In the genomic region with DNA sequence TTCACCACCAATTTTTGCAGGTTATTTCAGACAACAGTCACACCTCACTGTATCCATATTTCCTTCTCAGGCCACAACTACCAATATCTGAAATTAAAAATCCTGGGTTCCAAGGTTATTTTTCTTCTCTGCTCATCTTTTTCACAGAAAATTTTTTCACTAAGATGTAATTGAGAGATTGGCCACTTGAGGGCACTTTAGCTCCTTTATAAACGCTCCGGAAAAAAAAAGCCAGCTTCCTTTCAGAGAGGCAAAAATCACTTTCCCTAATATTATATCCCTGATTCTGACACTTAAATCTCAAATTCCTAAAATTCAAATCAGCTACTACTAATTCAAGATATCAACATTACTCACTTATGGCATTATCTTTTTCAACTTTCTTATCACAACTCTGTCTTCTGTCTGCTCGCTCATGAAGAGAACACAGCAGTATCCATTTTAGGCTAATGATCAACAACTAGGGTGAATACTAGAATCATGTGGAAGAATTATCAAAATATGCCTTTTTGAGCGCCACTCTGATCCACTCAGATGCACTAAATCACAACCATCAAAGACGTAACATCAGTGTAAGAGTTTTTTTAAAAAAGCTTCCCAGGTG, we compare ENCODE assay signal across 8 cellular contexts.
A peak's percentile ranks its signal among the peaks of the same experiment; 100 is the strongest.
DNase-seq lines count a peak whose midpoint lies in the region; ATAC-seq, FAIRE-seq and TF ChIP-seq lines count a peak whose summit lies in the region.

No MANE protein-coding gene starts in this region.

- peak; percentile 97 for FAIRE-seq in A204.1 (lab: Jason Lieb, UNC)
- no peak for FAIRE-seq in GM12891 (lab: Jason Lieb, UNC)

- TF ChIP-seq CTCF in GM10266 (IDR thresholded peaks at IDR 0.05; ENCODE audit: control insufficient read depth, insufficient read depth, low read depth, missing control alignments), result peak; percentile 66
- TF ChIP-seq CTCF in brain microvascular endothelial cell (IDR thresholded peaks at IDR 0.05; ENCODE audit: low read depth, low read length, missing control alignments), result peak; percentile 51
- TF ChIP-seq CTCF in lower lobe of right lung (IDR thresholded peaks at IDR 0.05), result peak; percentile 65

- peak; percentile 35 for DNase-seq in GM10266 (ENCODE audit: extremely low spot score)
- peak; percentile 47 for DNase-seq in NCI-H345 (lab: John Stamatoyannopoulos, UW)
- no peak for DNase-seq in brain microvascular endothelial cell
- no peak for DNase-seq in lower lobe of right lung
- DNase-seq in GM12891 (ENCODE audit: insufficient read length, low spot score), result no peak
- DNase-seq in NCI-H226, result no peak

- no peak for ATAC-seq in lower lobe of right lung
- no peak for ATAC-seq in GM19395 (IDR thresholded peaks at IDR 0.05; ENCODE audit: unreplicated experiment)

- intact Hi-C loops in lower lobe of right lung (cut with DNase I), result loop anchor here (10.0 kb wide), 1 partner anchor 551 kb away; no protein-coding TSS in a partner anchor

- H3K36me3 ChIP-seq in brain microvascular endothelial cell (replicated peaks) (no peaks in the 10 kb centered on the region), lower lobe of right lung (no peaks in the 10 kb centered on the region)

- H3K27ac ChIP-seq in brain microvascular endothelial cell, result no peak overlapping the region
- H3K27ac ChIP-seq in lower lobe of right lung, result no peak overlapping the region

- H3K4me3 ChIP-seq in brain microvascular endothelial cell (ENCODE audit: low read depth, low read length), result no peak overlapping the region
- H3K4me3 ChIP-seq in lower lobe of right lung, result no peak overlapping the region

- no peaks in the 10 kb centered on the region for H3K4me1 ChIP-seq in lower lobe of right lung

- H3K27me3 ChIP-seq in brain microvascular endothelial cell (replicated peaks), result peaks cover 6% of the 10 kb centered on the region
- H3K27me3 ChIP-seq in lower lobe of right lung (ENCODE audit: low read depth), result no peaks in the 10 kb centered on the region

- no peaks in the 10 kb centered on the region for H3K9me3 ChIP-seq in lower lobe of right lung

- in situ Hi-C loops in brain microvascular endothelial cell (cut with HindIII; ENCODE audit: low pct_ligation_motif_present, low sequenced_read_pairs), result no loop called here

- TF ChIP-seq POLR2A in GM12891 (IDR thresholded peaks at IDR 0.05; ENCODE audit: low read depth, low read length), result no peak

TF ChIP-seq in GM12891, 5 proteins besides CTCF, POLR2A, EP300 and RAD21:
- TF ChIP-seq POLR2AphosphoS5 (IDR thresholded peaks at IDR 0.05; ENCODE audit: low read depth, low read length), result no peak
- TF ChIP-seq PAX5 (IDR thresholded peaks at IDR 0.05; ENCODE audit: insufficient read depth, low read length, severe bottlenecking), result no peak
- TF ChIP-seq TAF1 (IDR thresholded peaks at IDR 0.05; ENCODE audit: low read depth, low read length), result no peak
- TF ChIP-seq SPI1 (IDR thresholded peaks at IDR 0.05; ENCODE audit: low read depth, low read length), result no peak
- no peak for TF ChIP-seq POU2F2 (IDR thresholded peaks at IDR 0.05; ENCODE audit: low read depth, low read length)

Comparison
In these comparisons a context has a peak if more than half of its experiments do, and no peak if none do; other contexts are left out.
1. DNase-seq: peak in GM10266 (single experiment) and NCI-H345 (single experiment); none in brain microvascular endothelial cell (single experiment), lower lobe of right lung (single experiment), GM12891 (single experiment) and NCI-H226 (single experiment).
2. Peak in every context shown above with its lines, with median percentiles within 50 percentile points of each other: CTCF ChIP-seq.